ENCODE assay signal across 23 cellular contexts in the genomic region with DNA sequence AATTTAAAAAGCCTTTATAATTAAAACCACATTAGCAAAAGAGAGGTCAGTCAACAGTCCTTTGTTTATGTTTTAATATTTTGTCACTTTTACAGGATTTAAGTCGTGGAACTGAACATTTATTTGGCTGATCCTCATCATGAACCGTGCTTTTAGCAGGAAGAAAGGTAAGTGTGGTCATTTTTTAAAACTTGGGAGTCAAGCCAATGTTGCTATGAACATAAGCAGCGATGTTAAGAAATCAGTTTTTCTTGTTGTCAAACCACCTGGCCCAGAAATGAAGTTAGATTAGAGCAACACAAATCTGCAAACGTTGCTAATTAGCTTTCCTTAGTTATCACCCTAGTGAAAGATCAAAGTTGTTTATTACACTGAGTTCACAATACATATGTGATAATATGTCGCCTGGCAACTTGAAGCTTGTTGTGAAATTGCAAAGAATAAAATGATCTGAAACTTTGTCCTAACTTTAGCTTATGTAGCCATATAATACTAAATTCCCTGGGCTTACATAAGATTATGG.
A peak's percentile ranks its signal among the peaks of the same experiment; 100 is the strongest.
DNase-seq lines count a peak whose midpoint lies in the region; ATAC-seq, FAIRE-seq and TF ChIP-seq lines count a peak whose summit lies in the region.
"Had no signal": no experiment of that assay in that cellular context is flagged by ENCODE, and none has a peak within 500 bp of the region (broad histone marks: within the 10 kb centered on the region; RNA-seq: fewer than 3 reads in every experiment).

No MANE protein-coding gene starts in this region.

- no peak overlapping the region for H2BK5ac ChIP-seq in H1 (ENCODE audit: low read depth, low read length)

- FAIRE-seq in H1 (lab: Jason Lieb, UNC), result peak; percentile 48
- FAIRE-seq: GM12891, HTR-8/SVneo had no signal

- POLR2A ChIA-PET in H1 (lab: Charles Lee; ENCODE audit: partially characterized antibody), result no interaction called here

- TF ChIP-seq EP300 in H1 (IDR thresholded peaks at IDR 0.05; ENCODE audit: borderline replicate concordance in 1 of 2, low read depth in 2 of 2, low read length in 2 of 2), result no peak

- no peak overlapping the region for H3K23ac ChIP-seq in H1 (ENCODE audit: insufficient read length)

- H3K4me3 ChIP-seq in cardiac muscle cell, result no peak overlapping the region
- no peak overlapping the region for H3K4me3 ChIP-seq in HUES64 (ENCODE audit: low read length)
- H3K4me3 ChIP-seq in H1 (ENCODE audit: extremely low read depth in 1 of 4, insufficient read depth in 2 of 4, low read depth in 3 of 4, low read length in 4 of 4), result no peak overlapping the region
- H3K4me3 ChIP-seq in breast epithelium, result no peak overlapping the region
- H3K4me3 ChIP-seq: BLaER1, HAP-1, SJSA1 had no signal

- no peak overlapping the region for H2BK120ac ChIP-seq in H1 (replicated peaks; ENCODE audit: low read depth, low read length)

- H3K27ac ChIP-seq in cardiac muscle cell (peak overlapping the region; percentile 16), HUES64 (ENCODE audit: low read depth, low read length) (peak overlapping the region; percentile 25; the same call in 1 of the 2 replicates), H1 (ENCODE audit: low read depth, low read length) (0 out of 2 replicates have a peak overlapping the region, but pooled peaks have one; percentile 35), breast epithelium (no peak overlapping the region)
- H3K27ac ChIP-seq: BLaER1, SJSA1 had no signal

- H3K9ac ChIP-seq in HUES64 (ENCODE audit: low read depth, low read length) (no peak overlapping the region), H1 (replicated peaks in 1 of 4; ENCODE audit: extremely low read depth in 1 of 4, low read depth in 3 of 4, low read length in 3 of 4) (no peak overlapping the region)
- H3K9ac ChIP-seq: BLaER1 had no signal

- H3K36me3 ChIP-seq in cardiac muscle cell (no peaks in the 10 kb centered on the region), HUES64 (ENCODE audit: insufficient read depth, low read length) (peaks cover 14% of the 10 kb centered on the region), H1 (ENCODE audit: control insufficient read depth in 2 of 4, insufficient read depth in 4 of 4, low read length in 3 of 4) (no peaks in the 10 kb centered on the region), breast epithelium (no peaks in the 10 kb centered on the region)
- H3K36me3 ChIP-seq: BLaER1, HAP-1, SJSA1 had no signal

- H2AFZ ChIP-seq in H1 (ENCODE audit: low read length), result no peak overlapping the region

- 79% methylated on average over 4 of the region's 5 CpGs for WGBS in HUES64
- WGBS in H1 (ENCODE audit: extremely low coverage in 1 of 2, insufficient coverage in 1 of 2, insufficient read length in 1 of 2, insufficient replicate concordance in 2 of 2, low coverage in 1 of 2, low lambda C conversion rate in 2 of 2, missing lambda C conversion rate in 1 of 2), 2 experiments, result 84% methylated on average over 5 of the region's 5 CpGs; no CpG with 5 or more reads in 1 of the 2 experiments

- H2BK20ac ChIP-seq in H1 (ENCODE audit: low read length), result no peak overlapping the region

- H2BK15ac ChIP-seq in H1 (ENCODE audit: low read length), result no peak overlapping the region

- H4K20me1 ChIP-seq in H1 (replicated peaks in 1 of 2; ENCODE audit: control insufficient read depth in 1 of 2, insufficient read depth in 2 of 2, low read length in 2 of 2), result peaks cover 0 to 7% of the 10 kb centered on the region in 2 experiments
- H4K20me1 ChIP-seq: BLaER1 had no signal

- no peak overlapping the region for H4K91ac ChIP-seq in H1 (replicated peaks; ENCODE audit: insufficient read length, low read length)

- H3K4me1 ChIP-seq in cardiac muscle cell (ENCODE audit: low read depth) (no peaks in the 10 kb centered on the region), HUES64 (ENCODE audit: insufficient read depth, low read length) (peaks cover 63% of the 10 kb centered on the region), H1 (replicated peaks in 1 of 4; ENCODE audit: control insufficient read depth in 3 of 4, insufficient read depth in 4 of 4, low read length in 3 of 4) (peaks cover 0 to 10% (median 3%) of the 10 kb centered on the region in 4 experiments; a peak in 3 of 7 replicates), breast epithelium (no peaks in the 10 kb centered on the region)
- H3K4me1 ChIP-seq: BLaER1 had no signal

- H3K9me3 ChIP-seq in cardiac muscle cell (ENCODE audit: low read depth) (no peaks in the 10 kb centered on the region), HUES64 (ENCODE audit: insufficient read depth, low read depth, low read length) (no peaks in the 10 kb centered on the region), H1 (ENCODE audit: insufficient read depth in 2 of 2, low read depth in 1 of 2, low read length in 1 of 2) (no peaks in the 10 kb centered on the region), breast epithelium (no peaks in the 10 kb centered on the region)
- H3K9me3 ChIP-seq: BLaER1, HAP-1, SJSA1 had no signal

- H4K5ac ChIP-seq in H1 (ENCODE audit: insufficient read length, low read depth, low read length), result peak overlapping the region; percentile 15

- H3K4ac ChIP-seq in H1 (replicated peaks; ENCODE audit: insufficient read length, low read depth, low read length), result no peak overlapping the region

- peaks cover 0 to 74% of the 10 kb centered on the region in 2 experiments; a peak in 3 of 4 replicates for H3K79me2 ChIP-seq in H1 (ENCODE audit: control insufficient read depth in 1 of 2, insufficient read depth in 2 of 2, low read length in 2 of 2)

- H3K23me2 ChIP-seq in H1 (ENCODE audit: low read depth, low read length), result no peaks in the 10 kb centered on the region

- DNase-seq in cardiac muscle cell (ENCODE audit: low read depth in 1 of 2, low spot score in 1 of 2) (no peak), left ventricle myocardium superior (no peak), H1 (ENCODE audit: low read depth in 1 of 2, low spot score in 2 of 2) (no peak), GM20000 (ENCODE audit: low spot score) (no peak), breast epithelium (ENCODE audit: low spot score in 2 of 2) (no peak)
- DNase-seq: CD4-positive, CD25-positive, alpha-beta regulatory T cell; DMS79; GF-D8; Karpas-422; NCI-H1092; NCI-H1417 treated with DMSO at 0.1 percent for 48 hours; NCI-H1694 treated with DMSO at 0.1 percent for 48 hours; NCI-H2171 treated with DMSO at 0.1 percent for 48 hours; NCI-H524 treated with DMSO at 0.1 percent for 48 hours; Right ventricle myocardium superior; RPMI8226 had no signal

- no peak for ATAC-seq in left ventricle myocardium superior
- no peak for ATAC-seq in GM18861 (IDR thresholded peaks at IDR 0.05; ENCODE audit: unreplicated experiment)

- no peak for TF ChIP-seq CTCF in cardiac muscle cell (IDR thresholded peaks at IDR 0.05; ENCODE audit: low read depth, low read length)
- TF ChIP-seq CTCF in H1 (IDR thresholded peaks at IDR 0.05; ENCODE audit: control extremely low read depth in 1 of 3, insufficient read depth in 1 of 3, low read depth in 1 of 3, low read length in 3 of 3), result no peak
- no peak for TF ChIP-seq CTCF in GM20000 (IDR thresholded peaks at IDR 0.05; ENCODE audit: extremely low read depth, missing control alignments)
- no peak for TF ChIP-seq CTCF in breast epithelium (IDR thresholded peaks at IDR 0.05)

- TF ChIP-seq POLR2A in H1 (IDR thresholded peaks at IDR 0.05; ENCODE audit: control extremely low read depth in 1 of 2, low read depth in 2 of 2, low read length in 2 of 2), result no peak
- TF ChIP-seq POLR2A in breast epithelium (IDR thresholded peaks at IDR 0.05), result no peak

- no peak overlapping the region for H3K18ac ChIP-seq in H1 (ENCODE audit: extremely low read depth, low read length)

- no peak overlapping the region for H3K14ac ChIP-seq in H1 (ENCODE audit: insufficient read length)

- no peak overlapping the region for H2AK5ac ChIP-seq in H1 (ENCODE audit: low read depth, low read length)

- CTCF ChIA-PET in H1 (lab: Charles Lee; ENCODE audit: partially characterized antibody), result no interaction called here

- H3K27me3 ChIP-seq in cardiac muscle cell (no peaks in the 10 kb centered on the region), HUES64 (ENCODE audit: insufficient read depth, low read length) (no peaks in the 10 kb centered on the region), H1 (replicated peaks in 1 of 4; ENCODE audit: control insufficient read depth in 3 of 4, extremely low read depth in 1 of 4, insufficient read depth in 3 of 4, low read length in 3 of 4) (no peaks in the 10 kb centered on the region), breast epithelium (no peaks in the 10 kb centered on the region)
- H3K27me3 ChIP-seq: BLaER1, SJSA1 had no signal

- no peak for TF ChIP-seq RAD21 in H1 (IDR thresholded peaks at IDR 0.05 in 1 of 2, conservative IDR thresholded peaks at IDR 0.05 in 1 of 2; ENCODE audit: low read depth in 2 of 2, low read length in 2 of 2)

- H2BK12ac ChIP-seq in H1 (ENCODE audit: low read depth, low read length), result no peak overlapping the region

- peaks cover 6% of the 10 kb centered on the region; the same call in 1 of the 2 replicates for H3K79me1 ChIP-seq in H1 (ENCODE audit: low read depth, low read length)

- H3K4me2 ChIP-seq in H1 (ENCODE audit: insufficient read depth in 1 of 2, low read depth in 2 of 2, low read length in 2 of 2), result no peak overlapping the region
- H3K4me2 ChIP-seq: BLaER1 had no signal

- intact Hi-C loops in left ventricle myocardium superior (cut with micrococcal nuclease), result no loop called here
- intact Hi-C loops in breast epithelium (cut with DNase I; ENCODE audit: low total_unique reads), result no loop called here

- no peak overlapping the region for H4K8ac ChIP-seq in H1 (ENCODE audit: extremely low read depth, insufficient read depth, low read length)

- H3K56ac ChIP-seq in H1 (replicated peaks; ENCODE audit: insufficient read length, low read depth, low read length), result no peak overlapping the region

TF ChIP-seq in H1, 55 proteins besides CTCF, POLR2A, EP300 and RAD21:
- TF ChIP-seq KDM5A (IDR thresholded peaks at IDR 0.05; ENCODE audit: low read length), result no peak
- TF ChIP-seq JUN (IDR thresholded peaks at IDR 0.05; ENCODE audit: low read depth, low read length), result no peak
- TF ChIP-seq SIX5 (IDR thresholded peaks at IDR 0.05; ENCODE audit: low read depth, low read length), result no peak
- no peak for TF ChIP-seq KDM1A (IDR thresholded peaks at IDR 0.05; ENCODE audit: borderline replicate concordance, low read length)
- TF ChIP-seq CHD2 (IDR thresholded peaks at IDR 0.05; ENCODE audit: low read length), result no peak

Comparison
In these comparisons a context has a peak if more than half of its experiments do, and no peak if none do; other contexts are left out.
1. H3K27ac ChIP-seq: peak in cardiac muscle cell (single experiment), HUES64 (single experiment) and H1 (single experiment); none in breast epithelium (0 of 2).